Comparison of ENCODE assay signal across 7 cellular contexts in the genomic region with DNA sequence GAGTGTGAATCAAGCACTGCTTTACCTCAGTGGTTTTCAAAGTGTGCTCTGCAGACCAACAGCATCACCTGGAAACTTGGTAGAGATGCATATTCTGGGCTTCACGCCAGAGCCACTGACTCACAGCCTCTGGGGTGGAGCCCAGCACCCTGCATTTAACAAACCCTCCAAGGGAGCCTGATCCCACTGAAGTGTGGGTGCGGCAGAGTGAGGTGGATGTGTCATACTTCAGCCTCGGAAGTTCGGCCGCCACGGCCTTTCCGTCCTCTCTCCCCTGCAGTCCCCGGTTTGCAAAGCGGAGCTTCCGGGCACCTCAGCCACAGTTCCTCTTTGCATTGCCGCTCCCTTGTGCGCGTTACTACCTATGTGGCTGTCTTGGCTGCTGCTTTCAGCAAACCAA. TPM values are rescaled to one million over a fixed set of nuclear protein-coding genes. Genes with fewer than 3 reads are reported as not detected.
DNase-seq lines count a peak whose midpoint lies in the region; ATAC-seq and TF ChIP-seq lines count a peak whose summit lies in the region.

No MANE protein-coding gene starts in this region.

- H3K4ac ChIP-seq in mesenchymal stem cell (ENCODE audit: low read depth in 1 of 2, low read length in 2 of 2) = no peak overlapping the region

- H3K9ac ChIP-seq in HCT116 (ENCODE audit: low read length) (no peak overlapping the region), mesenchymal stem cell (ENCODE audit: low read length) (no peak overlapping the region)

- H3K9me3 ChIP-seq in HCT116 (ENCODE audit: control insufficient read depth in 1 of 2, insufficient read depth in 1 of 2, low read depth in 1 of 2, low read length in 2 of 2) (no peaks in the 10 kb centered on the region), mesenchymal stem cell (ENCODE audit: control insufficient read depth, low read length) (no peaks in the 10 kb centered on the region)

- no peak overlapping the region for H4K8ac ChIP-seq in mesenchymal stem cell (ENCODE audit: low read length)

- TF ChIP-seq CTCF in HCT116 (IDR thresholded peaks at IDR 0.05 in 2 of 3, conservative IDR thresholded peaks at IDR 0.05 in 1 of 3; ENCODE audit: borderline replicate concordance in 1 of 3, insufficient read depth in 1 of 3, low read depth in 2 of 3, low read length in 2 of 3) = no peak

- H2BK12ac ChIP-seq in mesenchymal stem cell (ENCODE audit: low read length in 2 of 2) = no peak overlapping the region

- H3K4me2 ChIP-seq in HCT116 (ENCODE audit: low read length) (peak overlapping the region; percentile 64), mesenchymal stem cell (ENCODE audit: low read length, poor library complexity, severe bottlenecking) (peak overlapping the region; percentile 51)

- H4K20me1 ChIP-seq in HCT116 (ENCODE audit: insufficient read depth) = no peaks in the 10 kb centered on the region

- POLR2A ChIA-PET in HCT116 (lab: Charles Lee) = interaction anchor here (1.5 kb wide), 1 partner anchor 10 kb away, joined by 4 read pairs; no protein-coding TSS in a partner anchor

- H2AK5ac ChIP-seq in mesenchymal stem cell (ENCODE audit: low read length, severe bottlenecking) = no peak overlapping the region

- H2BK120ac ChIP-seq in mesenchymal stem cell (ENCODE audit: low read depth, low read length) = no peak overlapping the region

- intact Hi-C loops in HCT116 (cut with micrococcal nuclease) = loop anchor here (5.0 to 10.0 kb wide), 5 partner anchors 398 to 1155 kb away; no protein-coding TSS in a partner anchor

- BruUV-seq in HCT116 (replicated peaks; lab: Mats Ljungman, UMichigan) = no TSS peak

- CTCF ChIA-PET in HCT116 (lab: Charles Lee) = interaction anchor here (1.0 to 2.3 kb wide), 17 partner anchors 8 to 1159 kb away, joined by 3 to 14 read pairs (median 6); a partner anchor contains a TSS

- WGBS in mesenchymal stem cell = 72% methylated on average over 12 of the region's 13 CpGs

- H3K27me3 ChIP-seq in HCT116 (ENCODE audit: insufficient read depth, low read length) (no peaks in the 10 kb centered on the region), mesenchymal stem cell (ENCODE audit: control insufficient read depth in 1 of 2, insufficient read depth in 1 of 2, low read length in 2 of 2) (peaks cover 0 to 14% of the 10 kb centered on the region in 2 experiments)

- H3K18ac ChIP-seq in mesenchymal stem cell (ENCODE audit: low read depth in 1 of 2, low read length in 2 of 2) = no peak overlapping the region

- RAD21 ChIA-PET in HCT116 (lab: Charles Lee; ENCODE audit: low non-redundant PET in 1 of 2, low total read pairs in 2 of 2, uncharacterized antibody in 2 of 2, unreplicated experiment in 2 of 2) = interaction anchor here in 1 of 2 experiments (1.6 kb wide), 1 partner anchor 33 kb away, joined by 6 read pairs; no protein-coding TSS in a partner anchor

- peak overlapping the region; percentile 82 for H3K27ac ChIP-seq in HCT116 (ENCODE audit: low read depth, low read length)
- H3K27ac ChIP-seq in mesenchymal stem cell (ENCODE audit: low read length, poor library complexity, severe bottlenecking) = no peak overlapping the region

- no peak for TF ChIP-seq RAD21 in HCT116 (IDR thresholded peaks at IDR 0.05; ENCODE audit: low read depth)

- peak; percentile 98 for ATAC-seq in HCT116
- no peak for ATAC-seq in HG02884 (IDR thresholded peaks at IDR 0.05; ENCODE audit: unreplicated experiment)
- ATAC-seq in HG03280 (IDR thresholded peaks at IDR 0.05; ENCODE audit: unreplicated experiment) = no peak
- ATAC-seq in HG02642 (IDR thresholded peaks at IDR 0.05; ENCODE audit: poor library complexity, unreplicated experiment) = no peak

- no peaks in the 10 kb centered on the region for H3K79me2 ChIP-seq in HCT116 (ENCODE audit: insufficient read depth, low read length)

- H3K36me3 ChIP-seq in HCT116 (ENCODE audit: control insufficient read depth in 1 of 2, insufficient read depth in 2 of 2, low read length in 2 of 2) (no peaks in the 10 kb centered on the region), mesenchymal stem cell (ENCODE audit: control insufficient read depth in 1 of 2, insufficient read depth in 2 of 2, low read depth in 1 of 2, low read length in 2 of 2) (no peaks in the 10 kb centered on the region)

- H2AFZ ChIP-seq in HCT116 (ENCODE audit: low read depth, low read length, poor library complexity, severe bottlenecking) = no peak overlapping the region
- no peak overlapping the region for H2AFZ ChIP-seq in mesenchymal stem cell (ENCODE audit: low read depth, low read length)

- H3K4me1 ChIP-seq in HCT116 (ENCODE audit: control insufficient read depth in 1 of 2, insufficient read depth in 2 of 2, low read length in 2 of 2) = peaks cover 17 to 20% of the 10 kb centered on the region in 2 experiments
- H3K4me1 ChIP-seq in mesenchymal stem cell (ENCODE audit: control insufficient read depth, insufficient read depth, low read depth, low read length) = peaks cover 8% of the 10 kb centered on the region

- H3K14ac ChIP-seq in mesenchymal stem cell (ENCODE audit: low read length in 2 of 2) = no peak overlapping the region

- peak overlapping the region; percentile 39 for H2BK15ac ChIP-seq in mesenchymal stem cell (ENCODE audit: low read depth, poor library complexity, severe bottlenecking)

- no peak for TF ChIP-seq POLR2A in HCT116 (IDR thresholded peaks at IDR 0.05; ENCODE audit: borderline replicate concordance, extremely low read depth, insufficient read depth, insufficient read length)

- no peak overlapping the region for H3K23ac ChIP-seq in mesenchymal stem cell (ENCODE audit: low read length in 2 of 2)

- no peak overlapping the region for H4K91ac ChIP-seq in mesenchymal stem cell (ENCODE audit: low read length)

- no peak overlapping the region for H2BK5ac ChIP-seq in mesenchymal stem cell (ENCODE audit: low read depth, low read length, poor library complexity, severe bottlenecking)

- DNase-seq in HCT116 (ENCODE audit: low read depth, low spot score) (peak; percentile 94), NCI-H510A treated with DMSO at 0.1 percent for 48 hours (lab: John Stamatoyannopoulos, UW) (peak; percentile 51), mesenchymal stem cell (no peak)
- DNase-seq in activated effector memory CD4-positive, alpha-beta T cell treated with Interleukin-2 at 50 U/mL for 16 hours = peak; percentile 27

- H3K9me2 ChIP-seq in HCT116 (ENCODE audit: insufficient read depth) = no peaks in the 10 kb centered on the region

- H3K79me1 ChIP-seq in mesenchymal stem cell (replicated peaks; ENCODE audit: low read length, poor library complexity, severe bottlenecking) = no peaks in the 10 kb centered on the region

- H3K4me3 ChIP-seq in HCT116 (replicated peaks in 1 of 2; ENCODE audit: low read depth in 1 of 2, low read length in 2 of 2) = peak overlapping the region; percentile 10 to 37; a peak in 3 of 4 replicates
- no peak overlapping the region for H3K4me3 ChIP-seq in mesenchymal stem cell (ENCODE audit: insufficient read depth in 1 of 2, low read depth in 1 of 2, low read length in 2 of 2)

TF ChIP-seq in HCT116, 20 proteins besides CTCF, POLR2A, EP300 and RAD21 (continues in another document):
- TF ChIP-seq JUND (IDR thresholded peaks at IDR 0.05) (peak; percentile 77), TCF7L2 (IDR thresholded peaks at IDR 0.05; ENCODE audit: borderline replicate concordance, extremely low read depth, insufficient read depth, insufficient read length) (peak; percentile 89), SIN3A (IDR thresholded peaks at IDR 0.05; ENCODE audit: low read depth) (no peak), EZH2 (IDR thresholded peaks at IDR 0.05) (no peak), POLR2AphosphoS5 (IDR thresholded peaks at IDR 0.05; ENCODE audit: low read depth, low read length) (peak; percentile 50; the same call in 1 of the 2 replicates), SP1 (IDR thresholded peaks at IDR 0.05; ENCODE audit: low read depth) (peak; percentile 70), ELF1 (IDR thresholded peaks at IDR 0.05; ENCODE audit: borderline replicate concordance, low read depth) (0 out of 2 replicates have a peak, but pooled peaks have one; percentile 25), FOSL1 (IDR thresholded peaks at IDR 0.05; ENCODE audit: low read depth) (peak; percentile 77), CBX3 (IDR thresholded peaks at IDR 0.05; ENCODE audit: low read depth) (peak; percentile 69)
- TF ChIP-seq, protein P1, sequence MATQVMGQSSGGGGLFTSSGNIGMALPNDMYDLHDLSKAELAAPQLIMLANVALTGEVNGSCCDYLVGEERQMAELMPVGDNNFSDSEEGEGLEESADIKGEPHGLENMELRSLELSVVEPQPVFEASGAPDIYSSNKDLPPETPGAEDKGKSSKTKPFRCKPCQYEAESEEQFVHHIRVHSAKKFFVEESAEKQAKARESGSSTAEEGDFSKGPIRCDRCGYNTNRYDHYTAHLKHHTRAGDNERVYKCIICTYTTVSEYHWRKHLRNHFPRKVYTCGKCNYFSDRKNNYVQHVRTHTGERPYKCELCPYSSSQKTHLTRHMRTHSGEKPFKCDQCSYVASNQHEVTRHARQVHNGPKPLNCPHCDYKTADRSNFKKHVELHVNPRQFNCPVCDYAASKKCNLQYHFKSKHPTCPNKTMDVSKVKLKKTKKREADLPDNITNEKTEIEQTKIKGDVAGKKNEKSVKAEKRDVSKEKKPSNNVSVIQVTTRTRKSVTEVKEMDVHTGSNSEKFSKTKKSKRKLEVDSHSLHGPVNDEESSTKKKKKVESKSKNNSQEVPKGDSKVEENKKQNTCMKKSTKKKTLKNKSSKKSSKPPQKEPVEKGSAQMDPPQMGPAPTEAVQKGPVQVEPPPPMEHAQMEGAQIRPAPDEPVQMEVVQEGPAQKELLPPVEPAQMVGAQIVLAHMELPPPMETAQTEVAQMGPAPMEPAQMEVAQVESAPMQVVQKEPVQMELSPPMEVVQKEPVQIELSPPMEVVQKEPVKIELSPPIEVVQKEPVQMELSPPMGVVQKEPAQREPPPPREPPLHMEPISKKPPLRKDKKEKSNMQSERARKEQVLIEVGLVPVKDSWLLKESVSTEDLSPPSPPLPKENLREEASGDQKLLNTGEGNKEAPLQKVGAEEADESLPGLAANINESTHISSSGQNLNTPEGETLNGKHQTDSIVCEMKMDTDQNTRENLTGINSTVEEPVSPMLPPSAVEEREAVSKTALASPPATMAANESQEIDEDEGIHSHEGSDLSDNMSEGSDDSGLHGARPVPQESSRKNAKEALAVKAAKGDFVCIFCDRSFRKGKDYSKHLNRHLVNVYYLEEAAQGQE (IDR thresholded peaks at IDR 0.05; ENCODE audit: low read depth) = no peak
- TF ChIP-seq, protein P2, sequence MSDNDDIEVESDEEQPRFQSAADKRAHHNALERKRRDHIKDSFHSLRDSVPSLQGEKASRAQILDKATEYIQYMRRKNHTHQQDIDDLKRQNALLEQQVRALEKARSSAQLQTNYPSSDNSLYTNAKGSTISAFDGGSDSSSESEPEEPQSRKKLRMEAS (IDR thresholded peaks at IDR 0.05) = peak; percentile 67

RNA-seq across cellular contexts. Expression of a gene that starts 33.3 kb away (rescaled TPM):
- 41.0 TPM for total RNA-seq in HCT116 (2021; ENCODE audit: unreplicated experiment)
- polyA plus RNA-seq in HCT116 (2012) = 21.6 and 30.2 TPM in 2 replicates
- 30.4 TPM for polyA plus RNA-seq in mesenchymal stem cell (2013, experiment 1 of 2)
- 33.1 TPM for polyA plus RNA-seq in mesenchymal stem cell (2013, experiment 2 of 2)

RNA-seq across cellular contexts. Expression of a gene that starts 33.6 kb away (rescaled TPM):
- 1.5 TPM for total RNA-seq in HCT116 (2021; ENCODE audit: unreplicated experiment)
- polyA plus RNA-seq in HCT116 (2012) = 0.17 and 0.20 TPM in 2 replicates
- not detected for polyA plus RNA-seq in mesenchymal stem cell (2013, experiment 1 of 2)
- not detected for polyA plus RNA-seq in mesenchymal stem cell (2013, experiment 2 of 2)

Comparison
In these comparisons a context has a peak if more than half of its experiments do, and no peak if none do; other contexts are left out.
1. H3K4me3 ChIP-seq: peak in HCT116 (2 of 2); none in mesenchymal stem cell (0 of 2).